Comparison of ENCODE assay signal across 8 cellular contexts in genomic region chr12:53299454-53300180, GRCh38. TPM values are rescaled to one million over a fixed set of nuclear protein-coding genes. Genes with fewer than 3 reads are reported as not detected.
A peak's percentile ranks its signal among the peaks of the same experiment; 100 is the strongest.
DNase-seq lines count a peak whose midpoint lies in the region; ATAC-seq and TF ChIP-seq lines count a peak whose summit lies in the region.

TSS of gene MYG1 (plus strand) at chr12:53299695. CDS start at chr12:53299738, 43 bp downstream.

- peak within 1 kb of the TSS; percentile 94 for H3K4me3 ChIP-seq in epithelial cell of proximal tubule (ENCODE audit: low read depth, low read length)

- DNase-seq in D341Med (ENCODE audit: low spot score) (peak; percentile 92), HuH-7.5 (ENCODE audit: low spot score) (peak; percentile 87), OCI-M1 (lab: John Stamatoyannopoulos, UW) (peak; percentile 93), activated T-cell treated with anti-CD3 and anti-CD28 coated beads for 4 hours (peak; percentile 70), epithelial cell of proximal tubule (ENCODE audit: low read depth) (no peak), mucosa of gallbladder (ENCODE audit: low spot score) (peak; percentile 91)
- DNase-seq in stimulated activated CD8-positive, alpha-beta memory T cell treated with anti-CD3 and anti-CD28 coated beads, Interleukin-4, amount 100 ng/mL, for 24 hours (ENCODE audit: low read depth): peak; percentile 71

- peak; percentile 70 for ATAC-seq in GM21381 (IDR thresholded peaks at IDR 0.05; ENCODE audit: unreplicated experiment)

- peak; percentile 28 for TF ChIP-seq CTCF in epithelial cell of proximal tubule (conservative IDR thresholded peaks at IDR 0.05; ENCODE audit: low read depth, low read length)

RNA-seq across cellular contexts. Expression of gene MYG1, which starts in this region (rescaled TPM):
- 65.3 and 70.9 TPM in 2 replicates for total RNA-seq in epithelial cell of proximal tubule
- 63.4 TPM for total RNA-seq in mucosa of gallbladder
